Comparison of ENCODE assay signal across 25 cellular contexts in genomic region chr12:48192861-48193260, GRCh38. TPM values are rescaled to one million over a fixed set of nuclear protein-coding genes. Genes with fewer than 3 reads are reported as not detected.
"Had no signal": no experiment of that assay in that cellular context is flagged by ENCODE, and none has a peak within 500 bp of the region (broad histone marks: within the 10 kb centered on the region; RNA-seq: fewer than 3 reads in every experiment).

No MANE protein-coding gene starts in this region.

- H3K4me3 ChIP-seq: K562 had no signal

- DNase-seq: activated B cell treated with CpG ODN at 0.5 μM for 24 hours; activated CD4-positive, alpha-beta memory T cell treated with anti-CD3 and anti-CD28 coated beads, Interleukin-2, amount 10 ng/mL, durations not matched to agents 7 days and 5 days; activated CD4-positive, alpha-beta T cell treated with anti-CD3 and anti-CD28 coated beads for 1 hour; activated CD4-positive, alpha-beta T cell treated with anti-CD3 and anti-CD28 coated beads, Interleukin-2, amount 50 U/mL, for 1 hour; activated gamma-delta T cell; activated naive CD4-positive, alpha-beta T cell treated with anti-CD3 and anti-CD28 coated beads for 36 hours; activated naive CD8-positive, alpha-beta T cell treated with anti-CD3 and anti-CD28 coated beads for 36 hours; activated T-cell treated with anti-CD3 and anti-CD28 coated beads for 4 hours; activated T-cell treated with anti-CD3 and anti-CD28 coated beads, Interleukin-2, amount 50 U/mL, for 48 hours; anterior cingulate cortex; Kasumi-1; NCI-H1092; NCI-H1930; NCI-H2171; NCI-H2227 treated with DMSO at 0.1 percent for 48 hours; NCI-H69; NK-92 treated with Interleukin-12 subunit alpha and Interleukin-12 subunit beta, amount 100 ng/mL, for 24 hours; OCI-M1; RPMI8226 had no signal

RNA-seq across cellular contexts. Expression of gene OR10AD1, which starts 10.2 kb away (rescaled TPM):
- total RNA-seq: activated B cell treated with CpG ODN at 0.5 μM for 24 hours; activated CD4-positive, alpha-beta memory T cell treated with anti-CD3 and anti-CD28 coated beads, Interleukin-2, amount 10 ng/mL, durations not matched to agents 7 days and 5 days; activated CD8-positive, alpha-beta memory T cell treated with anti-CD3 and anti-CD28 coated beads for 36 hours; activated naive CD4-positive, alpha-beta T cell treated with anti-CD3 and anti-CD28 coated beads for 36 hours; activated naive CD8-positive, alpha-beta T cell treated with anti-CD3 and anti-CD28 coated beads for 36 hours; activated T-helper 17 cell treated with anti-CD3 and anti-CD28 coated beads, Interleukin-2, amount 50 U/mL, for 72 hours; cardiac septum; K562; NCI-H460; Right ventricle myocardium inferior had no signal
